Comparison of ENCODE assay signal across 26 cellular contexts in genomic region chr3:23438657-23439056, GRCh38.
A peak's percentile ranks its signal among the peaks of the same experiment; 100 is the strongest.
DNase-seq lines count a peak whose midpoint lies in the region; ATAC-seq, FAIRE-seq and TF ChIP-seq lines count a peak whose summit lies in the region.
"Had no signal": no experiment of that assay in that cellular context is flagged by ENCODE, and none has a peak within 500 bp of the region (broad histone marks: within the 10 kb centered on the region; RNA-seq: fewer than 3 reads in every experiment).

No MANE protein-coding gene starts in this region.

- intact Hi-C loops in endothelial cell of umbilical vein (cut with micrococcal nuclease), result no loop called here
- intact Hi-C loops in activated CD8-positive, alpha-beta T cell treated with anti-CD3 and anti-CD28 coated beads for 36 hours (cut with micrococcal nuclease), result no loop called here

- no peak overlapping the region for H3K9ac ChIP-seq in endothelial cell of umbilical vein (replicated peaks; ENCODE audit: extremely low read depth, insufficient read depth, low read length)
- H3K9ac ChIP-seq: BLaER1 had no signal

- H3K9me3 Mint-ChIP-seq in activated naive CD8-positive, alpha-beta T cell (ENCODE audit: low read depth), result no peaks in the 10 kb centered on the region
- H3K9me3 Mint-ChIP-seq in activated naive CD8-positive, alpha-beta T cell treated with anti-CD3 and anti-CD28 coated beads, Interleukin-2, amount 50 U/mL, for 24 hours, result no peaks in the 10 kb centered on the region
- no peaks in the 10 kb centered on the region for H3K9me3 Mint-ChIP-seq in activated CD8-positive, alpha-beta T cell treated with anti-CD3 and anti-CD28 coated beads for 36 hours
- H3K9me3 Mint-ChIP-seq: activated CD4-positive, alpha-beta T cell treated with anti-CD3 and anti-CD28 coated beads, Interleukin-2, amount 10 ng/mL, durations not matched to agents 7 days and 5 days; effector memory CD8-positive, alpha-beta T cell had no signal

- peaks cover 10% of the 10 kb centered on the region for H3K4me1 ChIP-seq in endothelial cell of umbilical vein (ENCODE audit: control insufficient read depth, extremely low read depth, insufficient read depth, low read length)

- POLR2A ChIA-PET in endothelial cell of umbilical vein (lab: Charles Lee), result no interaction called here
- POLR2A ChIA-PET in activated CD8-positive, alpha-beta T cell treated with anti-CD3 and anti-CD28 coated beads for 36 hours (lab: Charles Lee), result no interaction called here

- H3K4me1 Mint-ChIP-seq in activated naive CD8-positive, alpha-beta T cell (ENCODE audit: low read depth), result peaks cover 54% of the 10 kb centered on the region
- peaks cover 54% of the 10 kb centered on the region for H3K4me1 Mint-ChIP-seq in activated naive CD8-positive, alpha-beta T cell treated with anti-CD3 and anti-CD28 coated beads, Interleukin-2, amount 50 U/mL, for 24 hours
- peaks cover 51% of the 10 kb centered on the region for H3K4me1 Mint-ChIP-seq in activated CD8-positive, alpha-beta T cell treated with anti-CD3 and anti-CD28 coated beads for 36 hours (ENCODE audit: low read depth)

- dilution Hi-C loops in endothelial cell of umbilical vein (cut with MboI; ENCODE audit: extremely low pct_ligation_motif_present, low sequenced_read_pairs), result no loop called here

- H3K9me3 ChIP-seq in endothelial cell of umbilical vein (replicated peaks; ENCODE audit: control insufficient read depth, insufficient read depth, low read length), result no peaks in the 10 kb centered on the region
- H3K9me3 ChIP-seq: mucosa of descending colon, tibial nerve had no signal

- H3K79me2 ChIP-seq in endothelial cell of umbilical vein (ENCODE audit: control insufficient read depth, insufficient read depth, low read length), result no peaks in the 10 kb centered on the region

- H4K20me1 ChIP-seq in endothelial cell of umbilical vein (replicated peaks; ENCODE audit: control insufficient read depth, extremely low read depth, insufficient read depth, low read length), result no peaks in the 10 kb centered on the region
- H4K20me1 ChIP-seq: BLaER1 had no signal

- no peak for FAIRE-seq in endothelial cell of umbilical vein (lab: Jason Lieb, UNC)
- FAIRE-seq: A204.1, TTC549 had no signal

- no peaks in the 10 kb centered on the region for H3K27me3 Mint-ChIP-seq in activated naive CD8-positive, alpha-beta T cell
- no peaks in the 10 kb centered on the region for H3K27me3 Mint-ChIP-seq in activated naive CD8-positive, alpha-beta T cell treated with anti-CD3 and anti-CD28 coated beads, Interleukin-2, amount 50 U/mL, for 24 hours
- no peaks in the 10 kb centered on the region for H3K27me3 Mint-ChIP-seq in activated CD8-positive, alpha-beta T cell treated with anti-CD3 and anti-CD28 coated beads for 36 hours
- H3K27me3 Mint-ChIP-seq: stimulated activated memory B cell treated with anti-CD40 and anti-IgM and Interleukin-4, amounts not matched to agents 10 μg/mL and 1 μg/mL and 100 μg/mL, for 72 hours had no signal

- no peak for ATAC-seq in activated naive CD8-positive, alpha-beta T cell treated with anti-CD3 and anti-CD28 coated beads, Interleukin-2, amount 50 U/mL, for 24 hours
- ATAC-seq in HG02623 (IDR thresholded peaks at IDR 0.05; ENCODE audit: unreplicated experiment), result peak; percentile 40
- ATAC-seq in HG03159 (IDR thresholded peaks at IDR 0.05; ENCODE audit: unreplicated experiment), result peak; percentile 60
- ATAC-seq in activated CD8-positive, alpha-beta T cell treated with anti-CD3 and anti-CD28 coated beads for 36 hours, result no peak
- ATAC-seq: effector memory CD8-positive, alpha-beta T cell; left ventricle myocardium superior; mucosa of descending colon; stimulated activated memory B cell treated with anti-CD40 and anti-IgM and Interleukin-4, amounts not matched to agents 10 μg/mL and 1 μg/mL and 100 μg/mL, for 72 hours had no signal

- BruUV-seq in endothelial cell of umbilical vein (replicated peaks; lab: Mats Ljungman, UMichigan), result no TSS peak

- TF ChIP-seq CTCF in endothelial cell of umbilical vein (IDR thresholded peaks at IDR 0.05; ENCODE audit: extremely low read depth in 1 of 2, insufficient read depth in 1 of 2, low read depth in 1 of 2, low read length in 2 of 2), result no peak
- TF ChIP-seq CTCF in activated CD8-positive, alpha-beta T cell treated with anti-CD3 and anti-CD28 coated beads for 36 hours (IDR thresholded peaks at IDR 0.05), result no peak

- H3K27ac Mint-ChIP-seq in activated naive CD8-positive, alpha-beta T cell, result peak overlapping the region; percentile 35
- H3K27ac Mint-ChIP-seq in activated naive CD8-positive, alpha-beta T cell treated with anti-CD3 and anti-CD28 coated beads, Interleukin-2, amount 50 U/mL, for 24 hours, result no peak overlapping the region
- H3K27ac Mint-ChIP-seq in activated CD8-positive, alpha-beta T cell treated with anti-CD3 and anti-CD28 coated beads for 36 hours, result no peak overlapping the region
- H3K27ac Mint-ChIP-seq: activated CD4-positive, alpha-beta T cell treated with anti-CD3 and anti-CD28 coated beads, Interleukin-2, amount 10 ng/mL, durations not matched to agents 7 days and 5 days; effector memory CD8-positive, alpha-beta T cell; immature natural killer cell; stimulated activated memory B cell treated with anti-CD40 and anti-IgM and Interleukin-4, amounts not matched to agents 10 μg/mL and 1 μg/mL and 100 μg/mL, for 72 hours had no signal

- DNase-seq in activated naive CD8-positive, alpha-beta T cell treated with anti-CD3 and anti-CD28 coated beads, Interleukin-2, amount 50 U/mL, for 24 hours, result no peak
- DNase-seq in endothelial cell of umbilical vein (ENCODE audit: low read depth, low spot score) (no peak), LoVo (ENCODE audit: low spot score) (no peak), NCI-H2171 (lab: John Stamatoyannopoulos, UW) (no peak)
- no peak for DNase-seq in activated CD8-positive, alpha-beta T cell treated with anti-CD3 and anti-CD28 coated beads for 36 hours
- DNase-seq: activated CD4-positive, alpha-beta T cell treated with anti-CD3 and anti-CD28 coated beads, Interleukin-2, amount 10 ng/mL, durations not matched to agents 7 days and 5 days; activated naive CD4-positive, alpha-beta T cell treated with Interleukin-2 at 50 U/mL for 16 hours; Calu3; effector memory CD8-positive, alpha-beta T cell; head of caudate nucleus; immature natural killer cell; left ventricle myocardium superior; MM.1S; mucosa of descending colon; NCI-H187 treated with DMSO at 0.1 percent for 48 hours; NCI-H446; NK-92 treated with Interleukin-12 subunit alpha and Interleukin-12 subunit beta, amount 100 ng/mL, for 24 hours; retina had no signal

- no peaks in the 10 kb centered on the region for H3K36me3 Mint-ChIP-seq in activated naive CD8-positive, alpha-beta T cell
- H3K36me3 Mint-ChIP-seq in activated naive CD8-positive, alpha-beta T cell treated with anti-CD3 and anti-CD28 coated beads, Interleukin-2, amount 50 U/mL, for 24 hours (ENCODE audit: low read depth), result no peaks in the 10 kb centered on the region
- no peaks in the 10 kb centered on the region for H3K36me3 Mint-ChIP-seq in activated CD8-positive, alpha-beta T cell treated with anti-CD3 and anti-CD28 coated beads for 36 hours (ENCODE audit: low read depth)
- H3K36me3 Mint-ChIP-seq: immature natural killer cell had no signal

- TF ChIP-seq POLR2A in endothelial cell of umbilical vein (IDR thresholded peaks at IDR 0.05; ENCODE audit: low read depth, low read length), result no peak

- H3K4me3 Mint-ChIP-seq in activated naive CD8-positive, alpha-beta T cell, result no peak overlapping the region
- H3K4me3 Mint-ChIP-seq in activated naive CD8-positive, alpha-beta T cell treated with anti-CD3 and anti-CD28 coated beads, Interleukin-2, amount 50 U/mL, for 24 hours, result no peak overlapping the region
- no peak overlapping the region for H3K4me3 Mint-ChIP-seq in activated CD8-positive, alpha-beta T cell treated with anti-CD3 and anti-CD28 coated beads for 36 hours
- H3K4me3 Mint-ChIP-seq: activated CD4-positive, alpha-beta T cell treated with anti-CD3 and anti-CD28 coated beads, Interleukin-2, amount 10 ng/mL, durations not matched to agents 7 days and 5 days; effector memory CD8-positive, alpha-beta T cell; stimulated activated memory B cell treated with anti-CD40 and anti-IgM and Interleukin-4, amounts not matched to agents 10 μg/mL and 1 μg/mL and 100 μg/mL, for 72 hours had no signal

- no peaks in the 10 kb centered on the region for H3K27me3 ChIP-seq in endothelial cell of umbilical vein (ENCODE audit: control insufficient read depth in 2 of 2, insufficient read depth in 2 of 2, low read length in 2 of 2)
- H3K27me3 ChIP-seq: BLaER1, tibial nerve had no signal

- H3K9me1 ChIP-seq in endothelial cell of umbilical vein (replicated peaks; ENCODE audit: control insufficient read depth, extremely low read depth, insufficient read depth, low read length), result no peaks in the 10 kb centered on the region

- no peaks in the 10 kb centered on the region for H3K36me3 ChIP-seq in endothelial cell of umbilical vein (ENCODE audit: control insufficient read depth in 2 of 2, extremely low read depth in 1 of 2, insufficient read depth in 2 of 2, low read length in 2 of 2)
- H3K36me3 ChIP-seq: BLaER1, tibial nerve had no signal

- CTCF ChIA-PET in endothelial cell of umbilical vein (lab: Charles Lee), result interaction anchor here (0.6 kb wide), 1 partner anchor 202 kb away, joined by 3 read pairs; no protein-coding TSS in a partner anchor
- CTCF ChIA-PET in activated CD8-positive, alpha-beta T cell treated with anti-CD3 and anti-CD28 coated beads for 36 hours (lab: Charles Lee), result no interaction called here

- H3K27ac ChIP-seq in endothelial cell of umbilical vein (ENCODE audit: insufficient read depth, low read depth, low read length), result no peak overlapping the region
- H3K27ac ChIP-seq: BLaER1, tibial nerve had no signal

- no peak overlapping the region for H2AFZ ChIP-seq in endothelial cell of umbilical vein (ENCODE audit: low read depth, low read length)

- H3K4me3 ChIP-seq in endothelial cell of umbilical vein (replicated peaks in 1 of 3; ENCODE audit: insufficient read depth in 1 of 3, low read depth in 1 of 3, low read length in 3 of 3), result no peak overlapping the region
- H3K4me3 ChIP-seq: BLaER1, mucosa of descending colon, tibial nerve had no signal

- H3K4me2 ChIP-seq in endothelial cell of umbilical vein (ENCODE audit: insufficient read depth, low read length), result peak overlapping the region; percentile 31

TF ChIP-seq in endothelial cell of umbilical vein, 7 proteins besides CTCF, POLR2A, EP300 and RAD21 (continues in another document):
- TF ChIP-seq EZH2 (IDR thresholded peaks at IDR 0.05; ENCODE audit: borderline replicate concordance, low read depth, low read length, severe bottlenecking) (no peak), FOS (IDR thresholded peaks at IDR 0.05; ENCODE audit: borderline replicate concordance, insufficient read depth, low read length) (no peak), JUN (IDR thresholded peaks at IDR 0.05; ENCODE audit: borderline replicate concordance, insufficient read depth, insufficient read length, low read depth) (no peak), GATA2 (IDR thresholded peaks at IDR 0.05; ENCODE audit: insufficient read depth, insufficient read length, low read depth, low read length) (no peak), POLR2AphosphoS5 (IDR thresholded peaks at IDR 0.05; ENCODE audit: insufficient read depth, low read depth, low read length) (no peak)
- TF ChIP-seq, protein P1, sequence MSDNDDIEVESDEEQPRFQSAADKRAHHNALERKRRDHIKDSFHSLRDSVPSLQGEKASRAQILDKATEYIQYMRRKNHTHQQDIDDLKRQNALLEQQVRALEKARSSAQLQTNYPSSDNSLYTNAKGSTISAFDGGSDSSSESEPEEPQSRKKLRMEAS (IDR thresholded peaks at IDR 0.05; ENCODE audit: insufficient read depth, insufficient read length), result no peak

Comparison
In these comparisons a context has a peak if more than half of its experiments do, and no peak if none do; other contexts are left out.
1. ATAC-seq: peak in HG02623 (single experiment) and HG03159 (single experiment); none in activated naive CD8-positive, alpha-beta T cell treated with anti-CD3 and anti-CD28 coated beads, Interleukin-2, amount 50 U/mL, for 24 hours (single experiment) and activated CD8-positive, alpha-beta T cell treated with anti-CD3 and anti-CD28 coated beads for 36 hours (single experiment).